1 cellular context compared by ENCODE assay signal in the genomic region with DNA sequence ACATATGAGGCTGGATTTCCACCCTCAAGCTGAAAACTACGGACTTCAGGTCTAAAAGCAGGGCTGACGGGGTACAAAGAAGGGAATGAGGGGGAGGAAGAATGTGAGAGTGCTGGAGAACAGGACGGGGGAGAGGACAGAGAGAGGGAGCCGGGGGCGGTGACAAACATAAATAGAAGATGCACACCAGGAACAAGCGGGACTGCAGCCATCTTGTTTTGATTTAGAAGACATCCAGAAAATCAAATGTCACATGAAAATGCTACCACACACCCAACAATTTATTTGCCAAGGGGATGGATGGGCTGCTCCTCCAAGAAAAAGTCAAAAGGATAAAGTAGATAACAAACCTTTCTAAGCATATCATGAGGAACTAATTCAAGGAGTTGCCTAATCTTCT.
A peak's percentile ranks its signal among the peaks of the same experiment; 100 is the strongest.
TF ChIP-seq lines count a peak whose summit lies in the region.

No MANE protein-coding gene starts in this region.

TF ChIP-seq in K562, 482 proteins besides CTCF, POLR2A, EP300 and RAD21 (continued from another document and continues in another):
- TF ChIP-seq SNAPC5 (CRISPR knock-in tag; IDR thresholded peaks at IDR 0.05), result no peak
- TF ChIP-seq ZNF274 (IDR thresholded peaks at IDR 0.05; ENCODE audit: borderline replicate concordance, low read depth, low read length), result no peak
- 0 out of 2 replicates have a peak, but pooled peaks have one; percentile 16 for TF ChIP-seq ZNF79 (CRISPR knock-in tag; IDR thresholded peaks at IDR 0.05; ENCODE audit: low read depth)
- no peak for TF ChIP-seq ETS2 (tag; IDR thresholded peaks at IDR 0.05; ENCODE audit: borderline replicate concordance, poor library complexity, severe bottlenecking)
- TF ChIP-seq TRIM25 (IDR thresholded peaks at IDR 0.05; ENCODE audit: borderline replicate concordance), result no peak
- no peak for TF ChIP-seq EZH2 (IDR thresholded peaks at IDR 0.05; ENCODE audit: borderline replicate concordance, low read depth, low read length)
- TF ChIP-seq MCM2 (IDR thresholded peaks at IDR 0.05; ENCODE audit: low read depth), result no peak
- TF ChIP-seq JUN (IDR thresholded peaks at IDR 0.05; ENCODE audit: borderline replicate concordance, low read depth, low read length), result no peak
- no peak for TF ChIP-seq JUN (CRISPR knock-in tag; IDR thresholded peaks at IDR 0.05; ENCODE audit: borderline replicate concordance)
- no peak for TF ChIP-seq SMARCE1 (IDR thresholded peaks at IDR 0.05)
- TF ChIP-seq, protein P1, sequence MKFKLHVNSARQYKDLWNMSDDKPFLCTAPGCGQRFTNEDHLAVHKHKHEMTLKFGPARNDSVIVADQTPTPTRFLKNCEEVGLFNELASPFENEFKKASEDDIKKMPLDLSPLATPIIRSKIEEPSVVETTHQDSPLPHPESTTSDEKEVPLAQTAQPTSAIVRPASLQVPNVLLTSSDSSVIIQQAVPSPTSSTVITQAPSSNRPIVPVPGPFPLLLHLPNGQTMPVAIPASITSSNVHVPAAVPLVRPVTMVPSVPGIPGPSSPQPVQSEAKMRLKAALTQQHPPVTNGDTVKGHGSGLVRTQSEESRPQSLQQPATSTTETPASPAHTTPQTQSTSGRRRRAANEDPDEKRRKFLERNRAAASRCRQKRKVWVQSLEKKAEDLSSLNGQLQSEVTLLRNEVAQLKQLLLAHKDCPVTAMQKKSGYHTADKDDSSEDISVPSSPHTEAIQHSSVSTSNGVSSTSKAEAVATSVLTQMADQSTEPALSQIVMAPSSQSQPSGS (CRISPR knock-in tag; IDR thresholded peaks at IDR 0.05), result no peak
- TF ChIP-seq ZNF143 (CRISPR knock-in tag; IDR thresholded peaks at IDR 0.05), result no peak
- TF ChIP-seq ZNF212 (CRISPR knock-in tag; IDR thresholded peaks at IDR 0.05), result no peak
- TF ChIP-seq EGR1 (conservative IDR thresholded peaks at IDR 0.05), result peak; percentile 68
- no peak for TF ChIP-seq ZBTB33 (CRISPR knock-in tag; IDR thresholded peaks at IDR 0.05)
- no peak for TF ChIP-seq RBM15 (IDR thresholded peaks at IDR 0.05; ENCODE audit: insufficient read depth, low read length)
- 0 out of 4 replicates have a peak, but pooled peaks of 1 of the 2 experiments have one; percentile 30 for TF ChIP-seq ZNF639 (CRISPR knock-in tag; conservative IDR thresholded peaks at IDR 0.05 in 1 of 2, IDR thresholded peaks at IDR 0.05 in 1 of 2)
- TF ChIP-seq SMARCA5 (IDR thresholded peaks at IDR 0.05), result no peak
- no peak for TF ChIP-seq FOXK1 (CRISPR knock-in tag; IDR thresholded peaks at IDR 0.05; ENCODE audit: borderline replicate concordance)
- no peak for TF ChIP-seq FOS (IDR thresholded peaks at IDR 0.05; ENCODE audit: extremely low read depth, insufficient read length)
- TF ChIP-seq NELFE (IDR thresholded peaks at IDR 0.05; ENCODE audit: insufficient read depth, insufficient read length), result no peak
- TF ChIP-seq ZNF12 (CRISPR knock-in tag; IDR thresholded peaks at IDR 0.05), result no peak
- no peak for TF ChIP-seq NFIX (CRISPR knock-in tag; IDR thresholded peaks at IDR 0.05; ENCODE audit: low read depth)
- TF ChIP-seq ZNF830 (CRISPR knock-in tag; IDR thresholded peaks at IDR 0.05), result no peak
- TF ChIP-seq CHD4 (IDR thresholded peaks at IDR 0.05; ENCODE audit: insufficient read depth, insufficient replicate concordance, low read depth, low read length, poor library complexity, severe bottlenecking), result no peak
- no peak for TF ChIP-seq CHD2 (IDR thresholded peaks at IDR 0.05; ENCODE audit: low read depth, low read length)
- no peak for TF ChIP-seq ARID2 (IDR thresholded peaks at IDR 0.05)
- peak; percentile 71; the same call in 1 of the 2 replicates for TF ChIP-seq ZNF584 (CRISPR knock-in tag; IDR thresholded peaks at IDR 0.05; ENCODE audit: low read depth)
- TF ChIP-seq SMAD1 (IDR thresholded peaks at IDR 0.05; ENCODE audit: low read depth, low read length, partially characterized antibody), result no peak
- no peak for TF ChIP-seq CBFA2T2 (conservative IDR thresholded peaks at IDR 0.05)
- TF ChIP-seq KLF16 (IDR thresholded peaks at IDR 0.05), result no peak
- no peak for TF ChIP-seq THAP12 (CRISPR knock-in tag; IDR thresholded peaks at IDR 0.05)
- TF ChIP-seq, protein P2, sequence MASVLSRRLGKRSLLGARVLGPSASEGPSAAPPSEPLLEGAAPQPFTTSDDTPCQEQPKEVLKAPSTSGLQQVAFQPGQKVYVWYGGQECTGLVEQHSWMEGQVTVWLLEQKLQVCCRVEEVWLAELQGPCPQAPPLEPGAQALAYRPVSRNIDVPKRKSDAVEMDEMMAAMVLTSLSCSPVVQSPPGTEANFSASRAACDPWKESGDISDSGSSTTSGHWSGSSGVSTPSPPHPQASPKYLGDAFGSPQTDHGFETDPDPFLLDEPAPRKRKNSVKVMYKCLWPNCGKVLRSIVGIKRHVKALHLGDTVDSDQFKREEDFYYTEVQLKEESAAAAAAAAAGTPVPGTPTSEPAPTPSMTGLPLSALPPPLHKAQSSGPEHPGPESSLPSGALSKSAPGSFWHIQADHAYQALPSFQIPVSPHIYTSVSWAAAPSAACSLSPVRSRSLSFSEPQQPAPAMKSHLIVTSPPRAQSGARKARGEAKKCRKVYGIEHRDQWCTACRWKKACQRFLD (CRISPR knock-in tag; IDR thresholded peaks at IDR 0.05), result peak; percentile 46; the same call in 1 of the 2 replicates
- TF ChIP-seq, protein P3, sequence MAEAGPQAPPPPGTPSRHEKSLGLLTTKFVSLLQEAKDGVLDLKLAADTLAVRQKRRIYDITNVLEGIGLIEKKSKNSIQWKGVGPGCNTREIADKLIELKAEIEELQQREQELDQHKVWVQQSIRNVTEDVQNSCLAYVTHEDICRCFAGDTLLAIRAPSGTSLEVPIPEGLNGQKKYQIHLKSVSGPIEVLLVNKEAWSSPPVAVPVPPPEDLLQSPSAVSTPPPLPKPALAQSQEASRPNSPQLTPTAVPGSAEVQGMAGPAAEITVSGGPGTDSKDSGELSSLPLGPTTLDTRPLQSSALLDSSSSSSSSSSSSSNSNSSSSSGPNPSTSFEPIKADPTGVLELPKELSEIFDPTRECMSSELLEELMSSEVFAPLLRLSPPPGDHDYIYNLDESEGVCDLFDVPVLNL (CRISPR knock-in tag; IDR thresholded peaks at IDR 0.05; ENCODE audit: low read depth), result no peak
- no peak for TF ChIP-seq U2AF2 (optimal IDR thresholded peaks at IDR 0.05; ENCODE audit: low read depth, low read length)
- TF ChIP-seq SMAD4 (CRISPR knock-in tag; conservative IDR thresholded peaks at IDR 0.05), result peak; percentile 92
- no peak for TF ChIP-seq ETS1 (conservative IDR thresholded peaks at IDR 0.05; ENCODE audit: control insufficient read depth, low read depth, low read length)
- TF ChIP-seq, protein P4, sequence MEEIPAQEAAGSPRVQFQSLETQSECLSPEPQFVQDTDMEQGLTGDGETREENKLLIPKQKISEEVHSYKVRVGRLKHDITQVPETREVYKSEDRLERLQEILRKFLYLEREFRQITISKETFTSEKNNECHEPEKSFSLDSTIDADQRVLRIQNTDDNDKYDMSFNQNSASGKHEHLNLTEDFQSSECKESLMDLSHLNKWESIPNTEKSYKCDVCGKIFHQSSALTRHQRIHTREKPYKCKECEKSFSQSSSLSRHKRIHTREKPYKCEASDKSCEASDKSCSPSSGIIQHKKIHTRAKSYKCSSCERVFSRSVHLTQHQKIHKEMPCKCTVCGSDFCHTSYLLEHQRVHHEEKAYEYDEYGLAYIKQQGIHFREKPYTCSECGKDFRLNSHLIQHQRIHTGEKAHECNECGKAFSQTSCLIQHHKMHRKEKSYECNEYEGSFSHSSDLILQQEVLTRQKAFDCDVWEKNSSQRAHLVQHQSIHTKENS (CRISPR knock-in tag; IDR thresholded peaks at IDR 0.05), result no peak
- TF ChIP-seq LCOR (CRISPR knock-in tag; IDR thresholded peaks at IDR 0.05), result no peak
